In genomic region chr18:25873833-25874232, GRCh38 we compare ENCODE assay signal across 29 cellular contexts.
"Had no signal": no experiment of that assay in that cellular context is flagged by ENCODE, and none has a peak within 500 bp of the region (broad histone marks: within the 10 kb centered on the region; RNA-seq: fewer than 3 reads in every experiment).

No MANE protein-coding gene starts in this region.

- H3K4me1 ChIP-seq: breast epithelium, gastroesophageal sphincter, stomach, thyroid gland had no signal

- H3K27ac ChIP-seq: breast epithelium, epithelial cell of prostate, gastroesophageal sphincter, hepatocyte, ovary, skin epidermis, stomach, thyroid gland, WERI-Rb-1 had no signal

- H3K9me3 ChIP-seq: breast epithelium, ovary, stomach, thyroid gland had no signal

- H3K4me3 ChIP-seq: breast epithelium, gastroesophageal sphincter, hepatocyte, ovary, skin epidermis, stomach, thyroid gland had no signal

- H3K36me3 ChIP-seq: breast epithelium, gastroesophageal sphincter, ovary, stomach, thyroid gland, WERI-Rb-1 had no signal

- ATAC-seq: activated CD4-positive, CD25-positive, alpha-beta regulatory T cell treated with anti-CD3 and anti-CD28 coated beads, Interleukin-2, amount 50 U/mL, for 24 hours; gastroesophageal sphincter; left cardiac atrium; left ventricle myocardium superior; sciatic nerve; stimulated activated memory B cell treated with anti-CD40 and anti-IgM and Interleukin-4, amounts not matched to agents 10 μg/mL and 1 μg/mL and 100 μg/mL, for 72 hours had no signal

- DNase-seq: activated CD4-positive, alpha-beta T cell treated with anti-CD3 and anti-CD28 coated beads for 48 hours; activated CD4-positive, alpha-beta T cell treated with anti-CD3 and anti-CD28 coated beads, Interleukin-2, amount 50 U/mL, for 48 hours; activated CD8-positive, alpha-beta memory T cell treated with anti-CD3 and anti-CD28 coated beads, Interleukin-2, amount 50 U/mL, for 4 hours; activated gamma-delta T cell; activated naive CD4-positive, alpha-beta T cell treated with anti-CD3 and anti-CD28 coated beads, Interleukin-2, amount 10 ng/mL, durations not matched to agents 7 days and 5 days; activated naive CD8-positive, alpha-beta T cell treated with anti-CD3 and anti-CD28 coated beads, Interleukin-2, amount 10 ng/mL, durations not matched to agents 7 days and 5 days; activated T-cell treated with anti-CD3 and anti-CD28 coated beads, Interleukin-2, amount 50 U/mL, for 24 hours; amniotic stem cell; dermis blood vessel endothelial cell; effector CD4-positive, alpha-beta T cell; left cardiac atrium; left ventricle myocardium superior; mammary epithelial cell; naive B cell; ovary; stimulated activated CD4-positive, alpha-beta T cell treated with anti-CD3 and anti-CD28 coated beads, Interleukin-4, amount 100 ng/mL, for 4 hours; stimulated activated CD8-positive, alpha-beta memory T cell treated with anti-CD3 and anti-CD28 coated beads, Interleukin-4, amount 100 ng/mL, for 48 hours; stomach; T-helper 1 cell; thyroid gland; WERI-Rb-1 had no signal

- H3K27me3 ChIP-seq: breast epithelium, gastroesophageal sphincter, ovary, thyroid gland had no signal
